ENCODE assay signal across 23 cellular contexts in genomic region chr3:45777111-45777752, GRCh38. TPM values are rescaled to one million over a fixed set of nuclear protein-coding genes. Genes with fewer than 3 reads are reported as not detected.
"Had no signal": no experiment of that assay in that cellular context is flagged by ENCODE, and none has a peak within 500 bp of the region (broad histone marks: within the 10 kb centered on the region; RNA-seq: fewer than 3 reads in every experiment).

No MANE protein-coding gene starts in this region.

- H3K4me3 ChIP-seq: esophagus muscularis mucosa, gastrocnemius medialis, heart right ventricle, left ventricle myocardium inferior, lower lobe of right lung, ovary, smooth muscle cell, testis, tibial nerve had no signal

- H3K9me3 Mint-ChIP-seq: memory B cell; mesothelial cell of epicardium; natural killer cell; neural crest cell; stimulated activated memory B cell treated with anti-CD40 and anti-IgM and Interleukin-4, amounts not matched to agents 10 μg/mL and 1 μg/mL and 100 μg/mL, for 72 hours; stimulated activated naive CD8-positive, alpha-beta T cell treated with anti-CD3 and anti-CD28 coated beads, Interleukin-15, Interleukin-2, amounts not matched to agents 100 ng/mL and 50 ng/mL, for 24 hours had no signal

- H3K27ac Mint-ChIP-seq: memory B cell; mesothelial cell of epicardium; natural killer cell; progenitor cell of endocrine pancreas; stimulated activated memory B cell treated with anti-CD40 and anti-IgM and Interleukin-4, amounts not matched to agents 10 μg/mL and 1 μg/mL and 100 μg/mL, for 72 hours; stimulated activated naive CD8-positive, alpha-beta T cell treated with anti-CD3 and anti-CD28 coated beads, Interleukin-15, Interleukin-2, amounts not matched to agents 100 ng/mL and 50 ng/mL, for 24 hours had no signal

- H3K36me3 Mint-ChIP-seq: memory B cell; mesothelial cell of epicardium; natural killer cell; stimulated activated memory B cell treated with anti-CD40 and anti-IgM and Interleukin-4, amounts not matched to agents 10 μg/mL and 1 μg/mL and 100 μg/mL, for 72 hours had no signal

- H3K36me3 ChIP-seq: esophagus muscularis mucosa, gastrocnemius medialis, heart right ventricle, left ventricle myocardium inferior, lower lobe of right lung, ovary, tibial nerve had no signal

- DNase-seq: effector memory CD4-positive, alpha-beta T cell; gastrocnemius medialis; heart right ventricle; hypothalamus; left ventricle myocardium inferior; lower lobe of right lung; natural killer cell; ovary; right cardiac atrium; stimulated activated CD4-positive, alpha-beta T cell treated with anti-CD3 and anti-CD28 coated beads, Interleukin-4, amount 100 ng/mL, for 1 hour had no signal

- H3K27ac ChIP-seq: epithelial cell of prostate, esophagus muscularis mucosa, gastrocnemius medialis, heart right ventricle, left ventricle myocardium inferior, lower lobe of right lung, ovary, testis, tibial nerve had no signal

- H3K4me1 Mint-ChIP-seq: memory B cell; neural crest cell; stimulated activated memory B cell treated with anti-CD40 and anti-IgM and Interleukin-4, amounts not matched to agents 10 μg/mL and 1 μg/mL and 100 μg/mL, for 72 hours had no signal

- ATAC-seq: gastrocnemius medialis; heart right ventricle; natural killer cell; right cardiac atrium; stimulated activated memory B cell treated with anti-CD40 and anti-IgM and Interleukin-4, amounts not matched to agents 10 μg/mL and 1 μg/mL and 100 μg/mL, for 72 hours had no signal

- H3K27me3 ChIP-seq: esophagus muscularis mucosa, gastrocnemius medialis, heart right ventricle, ovary, testis, tibial nerve had no signal

- H3K4me3 Mint-ChIP-seq: memory B cell; mesothelial cell of epicardium; natural killer cell; neural crest cell; stimulated activated memory B cell treated with anti-CD40 and anti-IgM and Interleukin-4, amounts not matched to agents 10 μg/mL and 1 μg/mL and 100 μg/mL, for 72 hours; stimulated activated naive CD8-positive, alpha-beta T cell treated with anti-CD3 and anti-CD28 coated beads, Interleukin-15, Interleukin-2, amounts not matched to agents 100 ng/mL and 50 ng/mL, for 24 hours had no signal

- H3K9me3 ChIP-seq: esophagus muscularis mucosa, gastrocnemius medialis, heart right ventricle, left ventricle myocardium inferior, lower lobe of right lung, ovary, testis, tibial nerve had no signal

- H3K4me1 ChIP-seq: esophagus muscularis mucosa, left ventricle myocardium inferior, lower lobe of right lung, testis, tibial nerve had no signal

RNA-seq across cellular contexts. Expression of gene SLC6A20, which starts 19.1 kb away (rescaled TPM):
- total RNA-seq: fibroblast of villous mesenchyme, left ventricle myocardium inferior, mesothelial cell of epicardium, myocyte, neural crest cell, progenitor cell of endocrine pancreas, right cardiac atrium had no signal
- polyA plus RNA-seq: right cardiac atrium had no signal
